12 cellular contexts compared by ENCODE assay signal in genomic region chr4:73864365-73864764, GRCh38. TPM values are rescaled to one million over a fixed set of nuclear protein-coding genes. Genes with fewer than 3 reads are reported as not detected.
DNase-seq lines count a peak whose midpoint lies in the region; TF ChIP-seq lines count a peak whose summit lies in the region.
"Had no signal": no experiment of that assay in that cellular context is flagged by ENCODE, and none has a peak within 500 bp of the region (broad histone marks: within the 10 kb centered on the region; RNA-seq: fewer than 3 reads in every experiment).

No MANE protein-coding gene starts in this region.

- no peaks in the 10 kb centered on the region for H3K36me3 ChIP-seq in PC-9 (ENCODE audit: low read depth)
- H3K36me3 ChIP-seq in vagina: no peaks in the 10 kb centered on the region
- H3K36me3 ChIP-seq: SJSA1 had no signal

- POLR2A ChIA-PET in PC-9 (lab: Charles Lee; ENCODE audit: unreplicated experiment): interaction anchor here (0.6 kb wide), 2 partner anchors 124 to 201 kb away, joined by 3 to 8 read pairs; partner anchors contain the start of gene CXCL8

- no peak overlapping the region for H3K4me3 ChIP-seq in PC-9
- no peak overlapping the region for H3K4me3 ChIP-seq in vagina
- H3K4me3 ChIP-seq: SJSA1 had no signal

- no peaks in the 10 kb centered on the region for H3F3A ChIP-seq in PC-9 (ENCODE audit: insufficient read depth, low read depth)

- DNase-seq in ACHN: peak; percentile 42
- peak in 1 of 2 experiments; percentile 8 for DNase-seq in PC-9
- peak; percentile 43 for DNase-seq in iris pigment epithelial cell (ENCODE audit: low read depth)
- DNase-seq in vagina (ENCODE audit: extremely low spot score in 2 of 2): no peak
- DNase-seq in activated naive CD4-positive, alpha-beta T cell treated with anti-CD3 and anti-CD28 coated beads, Interleukin-2, amount 50 U/mL, for 16 hours: no peak
- DNase-seq in NCI-H446 (lab: John Stamatoyannopoulos, UW): no peak
- no peak for DNase-seq in stimulated activated naive CD4-positive, alpha-beta T cell treated with Interleukin-2 at 50 U/mL for 16 hours (lab: John Stamatoyannopoulos, UW)
- DNase-seq: amniotic stem cell, GF-D8, left ventricle myocardium superior had no signal

- BruUV-seq in PC-9 (replicated peaks; lab: Mats Ljungman, UMichigan): no TSS peak

- TF ChIP-seq CTCF in GM12874 (IDR thresholded peaks at IDR 0.05; ENCODE audit: insufficient read depth, low read depth, low read length) (peak; percentile 49), PC-9 (conservative IDR thresholded peaks at IDR 0.05) (peak; percentile 57; the same call in 1 of the 2 replicates), vagina (IDR thresholded peaks at IDR 0.05) (no peak)

- CTCF ChIA-PET in PC-9 (lab: Charles Lee): interaction anchor here (0.5 to 0.7 kb wide), 3 partner anchors 188 to 606 kb away, joined by 3 to 8 read pairs (median 4); partner anchors contain the start of gene ANKRD17

- H4K20me1 ChIP-seq in PC-9 (ENCODE audit: insufficient read depth): no peaks in the 10 kb centered on the region

- H3K27ac ChIP-seq in PC-9 (no peak overlapping the region), vagina (no peak overlapping the region)
- H3K27ac ChIP-seq: SJSA1 had no signal

- no peak for TF ChIP-seq POLR2A in vagina (IDR thresholded peaks at IDR 0.05)

- H3K4me1 ChIP-seq in PC-9 (replicated peaks; ENCODE audit: insufficient read depth) (no peaks in the 10 kb centered on the region), vagina (peaks cover 15% of the 10 kb centered on the region)

- H3K9me3 ChIP-seq in PC-9 (ENCODE audit: insufficient read depth, low read depth) (no peaks in the 10 kb centered on the region), vagina (no peaks in the 10 kb centered on the region)
- H3K9me3 ChIP-seq: SJSA1 had no signal

- H3K79me2 ChIP-seq in PC-9 (ENCODE audit: low read depth): no peaks in the 10 kb centered on the region

- H3K27me3 ChIP-seq in PC-9 (ENCODE audit: insufficient read depth, low read depth) (no peaks in the 10 kb centered on the region), vagina (no peaks in the 10 kb centered on the region)

- no peaks in the 10 kb centered on the region for H3K9me2 ChIP-seq in PC-9 (ENCODE audit: insufficient read depth)

- intact Hi-C loops in PC-9 (cut with micrococcal nuclease; ENCODE audit: unreplicated experiment) (loop anchor here (1.0 to 5.0 kb wide), 2 partner anchors 137 to 202 kb away; no protein-coding TSS in a partner anchor), vagina (cut with DNase I) (no loop called here)

- no peak overlapping the region for H2AFZ ChIP-seq in PC-9

- in situ Hi-C loops in ACHN (cut with HindIII; ENCODE audit: low pct_ligation_motif_present, low pct_unique_long_range_greater_than_20kb, low sequenced_read_pairs): no loop called here

- H3K4me2 ChIP-seq in PC-9: no peak overlapping the region

RNA-seq across cellular contexts. Expression of gene CXCL1, which starts 4.8 kb away (rescaled TPM):
- 0.33 TPM in 1 of 2 replicates, not detected in the other for total RNA-seq in PC-9 (2021)
- total RNA-seq in vagina: 26.3 TPM

RNA-seq across cellular contexts. Expression of gene PF4V1, which starts 11.3 kb away (rescaled TPM):
- total RNA-seq in PC-9 (2021): not detected in 2 replicates
- not detected for total RNA-seq in vagina
- total RNA-seq: left ventricle myocardium superior, SJSA1 had no signal

RNA-seq across cellular contexts. Expression of gene CXCL6, which starts 27.9 kb away (rescaled TPM):
- total RNA-seq in PC-9 (2021) (not detected in 2 replicates), vagina (13.8 TPM)
- total RNA-seq: SJSA1 had no signal

Comparison
In these comparisons a context has a peak if more than half of its experiments do, and no peak if none do; other contexts are left out.
1. DNase-seq: peak in ACHN (single experiment) and iris pigment epithelial cell (single experiment); none in vagina (0 of 2), activated naive CD4-positive, alpha-beta T cell treated with anti-CD3 and anti-CD28 coated beads, Interleukin-2, amount 50 U/mL, for 16 hours (single experiment), NCI-H446 (0 of 2) and stimulated activated naive CD4-positive, alpha-beta T cell treated with Interleukin-2 at 50 U/mL for 16 hours (single experiment).
2. CTCF ChIP-seq: peak in GM12874 (single experiment) and PC-9 (single experiment); none in vagina (0 of 3).
3. RNA of gene CXCL1, which starts 4.8 kb away (total RNA-seq): 26.3 TPM in vagina (single experiment); 0.33 TPM in PC-9; every median in the first group is over 10 times any median in the second.
4. RNA of gene CXCL6, which starts 27.9 kb away (total RNA-seq): 13.8 TPM in vagina (single experiment); not detected in PC-9; every median in the first group is over 10 times any median in the second.